ENCODE assay signal across 5 cellular contexts in genomic region chr2:190336420-190336819, GRCh38.
"Had no signal": no experiment of that assay in that cellular context is flagged by ENCODE, and none has a peak within 500 bp of the region (broad histone marks: within the 10 kb centered on the region; RNA-seq: fewer than 3 reads in every experiment).

No MANE protein-coding gene starts in this region.

- ATAC-seq: GM12878 had no signal

- H3K4me3 ChIP-seq: GM12878 had no signal

- DNase-seq: GDM1, GF-D8 had no signal

- FAIRE-seq: GM12878, GM18507, GM19239 had no signal
